1 cellular context compared by ENCODE assay signal in genomic region chr2:217707116-217707742, GRCh38.
TF ChIP-seq lines count a peak whose summit lies in the region.

No MANE protein-coding gene starts in this region.

TF ChIP-seq in IMR-90, 13 proteins besides CTCF, POLR2A, EP300 and RAD21:
- TF ChIP-seq FOS (IDR thresholded peaks at IDR 0.05; ENCODE audit: low read depth, low read length) (peak; percentile 32; the same call in 1 of the 2 replicates), CHD1 (IDR thresholded peaks at IDR 0.05; ENCODE audit: low read depth, low read length) (no peak)
TF ChIP-seq in IMR-90: peak in this region for 1.
